ENCODE assay signal across 11 cellular contexts in genomic region chr5:5025774-5026406, GRCh38.
DNase-seq lines count a peak whose midpoint lies in the region; ATAC-seq, FAIRE-seq and TF ChIP-seq lines count a peak whose summit lies in the region.
"Had no signal": no experiment of that assay in that cellular context is flagged by ENCODE, and none has a peak within 500 bp of the region (broad histone marks: within the 10 kb centered on the region; RNA-seq: fewer than 3 reads in every experiment).

No MANE protein-coding gene starts in this region.

- H3K4me3 Mint-ChIP-seq in MCF 10A (ENCODE audit: unreplicated experiment): no peak overlapping the region
- no peak overlapping the region for H3K4me3 Mint-ChIP-seq in T-helper 1 cell treated with Interleukin-12 subunit alpha and Interleukin-12 subunit beta and Interleukin-4 antibody, amounts not matched to agents 30 μg/mL and 1 μg/mL, for 36 hours
- H3K4me3 Mint-ChIP-seq: CD14-positive monocyte had no signal

- in situ Hi-C loops in mammary epithelial cell (cut with MboI; ENCODE audit: low sequenced_read_pairs in 2 of 2): no loop called here

- H3K4me2 ChIP-seq in mammary epithelial cell (ENCODE audit: insufficient read depth, low read depth, low read length): no peak overlapping the region

- POLR2A ChIA-PET in MCF 10A (lab: Yijun Ruan, JAX): interaction anchor here (0.6 kb wide), 1 partner anchor 1611 kb away, joined by 5 read pairs; no protein-coding TSS in a partner anchor

- H3K4me1 Mint-ChIP-seq in MCF 10A (ENCODE audit: insufficient read depth, unreplicated experiment): peaks cover 6% of the 10 kb centered on the region
- peaks cover 2% of the 10 kb centered on the region for H3K4me1 Mint-ChIP-seq in T-helper 1 cell treated with Interleukin-12 subunit alpha and Interleukin-12 subunit beta and Interleukin-4 antibody, amounts not matched to agents 30 μg/mL and 1 μg/mL, for 36 hours (ENCODE audit: low read depth)
- H3K4me1 Mint-ChIP-seq: CD14-positive monocyte had no signal

- no peaks in the 10 kb centered on the region for H3K36me3 Mint-ChIP-seq in MCF 10A (ENCODE audit: insufficient read depth, unreplicated experiment)
- H3K36me3 Mint-ChIP-seq in T-helper 1 cell treated with Interleukin-12 subunit alpha and Interleukin-12 subunit beta and Interleukin-4 antibody, amounts not matched to agents 30 μg/mL and 1 μg/mL, for 36 hours (ENCODE audit: low read depth): peaks cover 2% of the 10 kb centered on the region
- H3K36me3 Mint-ChIP-seq: CD14-positive monocyte had no signal

- H3K36me3 ChIP-seq in mammary epithelial cell (ENCODE audit: insufficient read depth, low read length): no peaks in the 10 kb centered on the region
- H3K36me3 ChIP-seq: right atrium auricular region had no signal

- H3K27ac Mint-ChIP-seq in MCF 10A (ENCODE audit: low read depth, unreplicated experiment): no peak overlapping the region
- peak overlapping the region; percentile 43 for H3K27ac Mint-ChIP-seq in T-helper 1 cell treated with Interleukin-12 subunit alpha and Interleukin-12 subunit beta and Interleukin-4 antibody, amounts not matched to agents 30 μg/mL and 1 μg/mL, for 36 hours

- no peaks in the 10 kb centered on the region for H3K79me2 ChIP-seq in mammary epithelial cell (ENCODE audit: insufficient read depth, low read length)

- DNase-seq in MCF 10A (ENCODE audit: unreplicated experiment) (peak; percentile 9), mammary epithelial cell (no peak), NCI-H1694 treated with DMSO at 0.1 percent for 48 hours (lab: John Stamatoyannopoulos, UW) (peak; percentile 5), urothelium cell line (ENCODE audit: low spot score) (peak; percentile 69), foreskin melanocyte (no peak), NK-92 (lab: John Stamatoyannopoulos, UW; ENCODE audit: unreplicated experiment) (no peak)
- DNase-seq: NCI-H2171 treated with DMSO at 0.1 percent for 48 hours had no signal

- dilution Hi-C loops in mammary epithelial cell (cut with HindIII; ENCODE audit: low sequenced_read_pairs): no loop called here

- intact Hi-C loops in MCF 10A (cut with micrococcal nuclease) (no loop called here), mammary epithelial cell (cut with micrococcal nuclease) (no loop called here)

- H3K9me3 ChIP-seq in mammary epithelial cell (replicated peaks; ENCODE audit: insufficient read depth, low read length): no peaks in the 10 kb centered on the region
- H3K9me3 ChIP-seq: right atrium auricular region had no signal

- CTCF ChIA-PET in MCF 10A (lab: Yijun Ruan, JAX): no interaction called here
- CTCF ChIA-PET in mammary epithelial cell (lab: Charles Lee; ENCODE audit: low non-redundant PET): no interaction called here

- no peaks in the 10 kb centered on the region for H4K20me1 ChIP-seq in mammary epithelial cell (ENCODE audit: insufficient read depth, low read length)

- ATAC-seq in HG03135 (IDR thresholded peaks at IDR 0.05; ENCODE audit: unreplicated experiment): no peak

- H3K27me3 ChIP-seq in mammary epithelial cell (ENCODE audit: insufficient read depth, low read length): no peaks in the 10 kb centered on the region
- H3K27me3 ChIP-seq: right atrium auricular region had no signal

- no peak overlapping the region for H2AFZ ChIP-seq in mammary epithelial cell (ENCODE audit: low read depth, low read length)

- no peak overlapping the region for H3K4me3 ChIP-seq in mammary epithelial cell (replicated peaks in 1 of 3; ENCODE audit: insufficient read depth in 1 of 3, low read depth in 2 of 3, low read length in 3 of 3)
- H3K4me3 ChIP-seq: right atrium auricular region had no signal

- BruUV-seq in MCF 10A (replicated peaks; lab: Mats Ljungman, UMichigan): no TSS peak
- no TSS peak for BruUV-seq in mammary epithelial cell (replicated peaks; lab: Mats Ljungman, UMichigan)

- no peaks in the 10 kb centered on the region for H3K27me3 Mint-ChIP-seq in MCF 10A (ENCODE audit: insufficient read depth, unreplicated experiment)
- no peaks in the 10 kb centered on the region for H3K27me3 Mint-ChIP-seq in T-helper 1 cell treated with Interleukin-12 subunit alpha and Interleukin-12 subunit beta and Interleukin-4 antibody, amounts not matched to agents 30 μg/mL and 1 μg/mL, for 36 hours (ENCODE audit: low read depth)

- no peak overlapping the region for H3K27ac ChIP-seq in mammary epithelial cell (ENCODE audit: insufficient read depth, low read depth, low read length)
- H3K27ac ChIP-seq: right atrium auricular region had no signal

- FAIRE-seq in urothelium cell line (lab: Jason Lieb, UNC): peak; percentile 44

- peaks cover 8% of the 10 kb centered on the region for H3K9me3 Mint-ChIP-seq in MCF 10A (ENCODE audit: unreplicated experiment)
- H3K9me3 Mint-ChIP-seq in T-helper 1 cell treated with Interleukin-12 subunit alpha and Interleukin-12 subunit beta and Interleukin-4 antibody, amounts not matched to agents 30 μg/mL and 1 μg/mL, for 36 hours: peaks cover 27% of the 10 kb centered on the region

- H3K9ac ChIP-seq in mammary epithelial cell (ENCODE audit: insufficient read depth, low read length): no peak overlapping the region

- TF ChIP-seq CTCF in MCF 10A (IDR thresholded peaks at IDR 0.05; ENCODE audit: unreplicated experiment) (no peak), mammary epithelial cell (conservative IDR thresholded peaks at IDR 0.05 in 1 of 2, IDR thresholded peaks at IDR 0.05 in 1 of 2; ENCODE audit: extremely low read depth in 1 of 2, insufficient read depth in 1 of 2, low read depth in 1 of 2, low read length in 2 of 2) (no peak)

- WGBS in mammary epithelial cell (ENCODE audit: low coverage, missing lambda C conversion rate): 85% methylated on average over 12 of the region's 16 CpGs

- H3K4me1 ChIP-seq in mammary epithelial cell (ENCODE audit: insufficient read depth, low read length): no peaks in the 10 kb centered on the region
- H3K4me1 ChIP-seq: right atrium auricular region had no signal

Comparison
In these comparisons a context has a peak if more than half of its experiments do, and no peak if none do; other contexts are left out.
1. DNase-seq: peak in MCF 10A (single experiment), NCI-H1694 treated with DMSO at 0.1 percent for 48 hours (single experiment) and urothelium cell line (single experiment); none in mammary epithelial cell (single experiment), foreskin melanocyte (single experiment) and NK-92 (single experiment).